In the genomic region with DNA sequence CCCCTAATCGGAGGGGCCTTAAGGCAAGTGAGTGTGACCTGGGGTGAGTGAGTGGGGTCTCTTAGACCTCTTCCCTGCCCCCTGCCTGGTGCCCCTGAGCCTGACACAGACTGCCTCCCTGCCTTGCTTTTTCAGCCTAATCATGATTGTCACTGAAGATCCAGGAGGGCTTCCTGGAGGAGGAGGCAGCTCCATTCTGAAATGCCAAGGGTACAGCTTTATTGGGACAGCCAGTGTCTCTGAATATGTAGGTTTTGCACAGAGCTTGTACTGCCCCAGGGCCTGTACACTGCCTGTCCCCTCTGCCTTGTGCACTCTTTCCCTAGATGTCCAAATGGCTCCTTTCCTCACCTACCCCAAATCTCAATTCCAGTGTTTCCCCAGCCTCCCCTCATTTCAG, we compare ENCODE assay signal across 2 cellular contexts.
TF ChIP-seq lines count a peak whose summit lies in the region.

No MANE protein-coding gene starts in this region.

TF ChIP-seq in GM23338, 12 proteins besides CTCF, POLR2A, EP300 and RAD21 (continued from another document):
- no peak for TF ChIP-seq EZH2phosphoT487 (IDR thresholded peaks at IDR 0.05; ENCODE audit: unreplicated experiment)

TF ChIP-seq in K562, 482 proteins besides CTCF, POLR2A, EP300 and RAD21 (continued from another document):
- TF ChIP-seq ZBTB40 (IDR thresholded peaks at IDR 0.05) (no peak), ZBTB40 (CRISPR knock-in tag; IDR thresholded peaks at IDR 0.05) (no peak)
